8 cellular contexts compared by ENCODE assay signal in the genomic region with DNA sequence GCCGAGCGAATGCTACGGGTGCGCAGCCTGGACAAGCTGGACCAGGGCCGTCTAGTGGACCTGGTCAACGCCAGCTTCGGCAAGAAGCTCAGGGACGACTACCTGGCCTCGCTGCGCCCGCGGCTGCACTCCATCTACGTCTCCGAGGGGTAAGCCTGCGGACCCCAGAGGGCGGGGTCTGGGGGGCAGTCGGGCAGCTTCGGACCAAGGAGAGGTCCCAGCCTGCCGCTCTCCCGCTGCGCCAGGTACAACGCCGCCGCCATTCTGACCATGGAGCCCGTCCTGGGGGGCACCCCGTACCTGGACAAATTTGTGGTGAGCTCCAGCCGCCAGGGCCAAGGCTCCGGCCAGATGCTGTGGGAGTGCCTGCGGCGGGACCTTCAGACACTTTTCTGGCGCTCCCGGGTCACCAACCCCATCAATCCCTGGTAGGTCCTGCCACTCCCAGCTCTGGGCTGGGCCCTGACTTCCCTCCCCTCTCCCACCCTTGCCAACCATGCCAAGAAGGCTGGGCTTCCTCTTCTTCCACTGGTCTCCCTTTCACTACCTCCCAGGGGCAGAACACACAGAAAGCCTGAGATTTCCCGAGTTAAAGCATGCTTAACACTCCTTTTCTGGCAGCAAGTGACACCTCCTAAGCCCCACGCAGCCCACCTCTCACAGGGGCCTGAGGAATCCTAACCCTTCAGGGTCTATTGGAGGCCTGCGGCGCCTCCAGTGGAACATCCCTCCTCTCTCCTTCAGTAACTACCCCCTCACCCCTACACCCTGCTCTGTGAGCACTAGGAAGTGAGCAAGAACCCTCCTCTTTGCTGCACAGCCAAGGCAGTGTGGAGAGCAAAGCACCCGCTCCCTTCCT. TPM values are rescaled to one million over a fixed set of nuclear protein-coding genes. Genes with fewer than 3 reads are reported as not detected.
DNase-seq lines count a peak whose midpoint lies in the region; ATAC-seq and TF ChIP-seq lines count a peak whose summit lies in the region.

No MANE protein-coding gene starts in this region.

- DNase-seq in esophagus squamous epithelium (lab: John Stamatoyannopoulos, UW): no peak
- no peak for DNase-seq in NCI-H146 treated with DMSO at 0.1 percent for 48 hours (lab: John Stamatoyannopoulos, UW; ENCODE audit: unreplicated experiment)
- no peak for DNase-seq in HPDE6-E6E7 (ENCODE audit: extremely low spot score)

- H3K27ac ChIP-seq in esophagus squamous epithelium (peak overlapping the region; percentile 68 to 90 (median 80)), neutrophil (peak overlapping the region; percentile 66)

- peaks cover 0 to 41% (median 0%) of the 10 kb centered on the region in 3 donors for H3K36me3 ChIP-seq in esophagus squamous epithelium
- H3K36me3 ChIP-seq in neutrophil: peaks cover 4% of the 10 kb centered on the region

- peaks cover 33 to 56% (median 34%) of the 10 kb centered on the region in 3 donors for H3K4me1 ChIP-seq in esophagus squamous epithelium
- H3K4me1 ChIP-seq in neutrophil (ENCODE audit: control insufficient read depth in 1 of 2, insufficient read depth in 1 of 2, low read depth in 1 of 2, low read length in 1 of 2): peaks cover 31 to 32% of the 10 kb centered on the region in 2 experiments

- TF ChIP-seq POLR2A in esophagus squamous epithelium (IDR thresholded peaks at IDR 0.05): no peak

- H3K4me3 ChIP-seq in esophagus squamous epithelium (peak overlapping the region; percentile 27 to 77 (median 59)), neutrophil (ENCODE audit: low read depth in 1 of 2, low read length in 1 of 2) (peak overlapping the region; percentile 90 to 94)

- H3K27me3 ChIP-seq in esophagus squamous epithelium: peaks cover 4 to 38% (median 9%) of the 10 kb centered on the region in 4 donors
- no peaks in the 10 kb centered on the region for H3K27me3 ChIP-seq in neutrophil

- TF ChIP-seq CTCF in esophagus squamous epithelium (IDR thresholded peaks at IDR 0.05) (no peak), neutrophil (IDR thresholded peaks at IDR 0.05) (no peak)

- intact Hi-C loops in esophagus squamous epithelium (cut with DNase I): no loop called here

- WGBS in esophagus squamous epithelium, 2 donors: 6 to 15% methylated on average over 9 of the region's 37 CpGs

- ATAC-seq in GM19035 (IDR thresholded peaks at IDR 0.05; ENCODE audit: unreplicated experiment) (peak; percentile 6), HG03457 (IDR thresholded peaks at IDR 0.05; ENCODE audit: unreplicated experiment) (no peak), HG03139 (IDR thresholded peaks at IDR 0.05; ENCODE audit: unreplicated experiment) (no peak)

- H3K9me3 ChIP-seq in esophagus squamous epithelium (no peaks in the 10 kb centered on the region), neutrophil (no peaks in the 10 kb centered on the region)

TF ChIP-seq in PFSK-1, 5 proteins besides CTCF, POLR2A, EP300 and RAD21:
- TF ChIP-seq TAF1 (IDR thresholded peaks at IDR 0.05; ENCODE audit: borderline replicate concordance, insufficient read depth, low read length): 0 out of 2 replicates have a peak, but pooled peaks have one; percentile 11
- TF ChIP-seq POLR2AphosphoS5 (IDR thresholded peaks at IDR 0.05; ENCODE audit: low read depth, low read length): no peak; the same call in none of the 2 replicates

RNA-seq across cellular contexts. Expression of a gene that starts 3.2 kb away (rescaled TPM):
- 3.2 TPM for polyA plus RNA-seq in PFSK-1 (2012; ENCODE audit: insufficient read length, low read depth)
- 1 to 10 TPM in 3 of 4 donors, under 1 TPM in 1; 0.64 to 2.7 (median 2.1) TPM for total RNA-seq in esophagus squamous epithelium

RNA-seq across cellular contexts. Expression of a gene that starts 7.2 kb away (rescaled TPM):
- 49.6 TPM for polyA plus RNA-seq in PFSK-1 (2012; ENCODE audit: insufficient read length, low read depth)
- 10 to 100 TPM; 20.6 to 40.8 (median 34.1) TPM for total RNA-seq in esophagus squamous epithelium

RNA-seq across cellular contexts. Expression of a gene that starts 53.8 kb away (rescaled TPM):
- not detected for polyA plus RNA-seq in PFSK-1 (2012; ENCODE audit: insufficient read length, low read depth)
- not detected for total RNA-seq in esophagus squamous epithelium

RNA-seq across cellular contexts. Expression of a gene that starts 58.9 kb away (rescaled TPM):
- polyA plus RNA-seq in PFSK-1 (2012; ENCODE audit: insufficient read length, low read depth): 78.7 TPM
- 10 to 100 TPM; 27.3 to 44.3 (median 36.9) TPM for total RNA-seq in esophagus squamous epithelium
